ENCODE assay signal across 11 cellular contexts in the genomic region with DNA sequence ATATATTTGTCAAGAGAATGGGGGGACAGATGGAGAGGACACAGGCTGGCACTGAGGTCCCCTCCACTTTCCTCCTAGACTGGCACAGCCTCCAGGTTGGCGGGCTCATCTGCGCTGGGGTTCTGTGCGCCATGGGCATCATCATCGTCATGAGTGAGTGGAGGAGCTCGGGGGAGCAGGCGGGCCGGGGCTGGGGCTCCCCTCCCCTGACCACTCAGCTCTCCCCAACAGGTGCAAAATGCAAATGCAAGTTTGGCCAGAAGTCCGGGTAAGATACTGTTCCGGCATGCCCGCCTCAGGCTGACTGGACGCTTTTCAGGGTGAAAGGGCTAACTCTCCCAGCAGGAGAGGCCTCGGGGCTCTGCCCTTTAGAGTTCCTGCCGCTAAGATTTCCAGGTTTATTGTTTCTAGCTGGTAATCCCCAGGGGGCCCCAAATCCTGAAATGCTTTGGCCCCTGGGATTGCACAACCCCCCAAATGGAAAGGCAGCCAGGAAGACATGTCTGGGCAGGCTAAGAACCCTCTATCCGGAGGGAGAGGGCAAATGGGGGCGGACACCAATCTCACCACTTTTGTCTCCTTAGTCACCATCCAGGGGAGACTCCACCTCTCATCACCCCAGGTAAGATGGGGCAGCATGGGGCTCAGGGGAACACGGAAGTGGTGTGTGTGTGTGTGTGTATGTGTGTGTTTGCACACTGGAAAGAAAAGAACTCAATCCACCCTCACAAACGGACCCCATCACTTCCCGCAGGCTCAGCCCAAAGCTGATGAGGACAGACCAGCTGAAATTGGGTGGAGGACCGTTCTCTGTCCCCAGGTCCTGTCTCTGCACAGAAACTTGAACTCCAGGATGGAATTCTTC. TPM values are rescaled to one million over a fixed set of nuclear protein-coding genes. Genes with fewer than 3 reads are reported as not detected.
DNase-seq lines count a peak whose midpoint lies in the region; ATAC-seq and TF ChIP-seq lines count a peak whose summit lies in the region.
"Had no signal": no experiment of that assay in that cellular context is flagged by ENCODE, and none has a peak within 500 bp of the region (broad histone marks: within the 10 kb centered on the region; RNA-seq: fewer than 3 reads in every experiment).

No MANE protein-coding gene starts in this region.

- CTCF ChIA-PET in HCT116 (lab: Charles Lee), result no interaction called here

- RAD21 ChIA-PET in HCT116 (lab: Charles Lee; ENCODE audit: low non-redundant PET in 1 of 2, low total read pairs in 2 of 2, uncharacterized antibody in 2 of 2, unreplicated experiment in 2 of 2), result no interaction called here

- H3K27me3 ChIP-seq in HCT116 (ENCODE audit: insufficient read depth, low read length) (no peaks in the 10 kb centered on the region), gastroesophageal sphincter (no peaks in the 10 kb centered on the region), subcutaneous abdominal adipose tissue (ENCODE audit: control insufficient read depth in 5 of 5, insufficient read depth in 4 of 5, low read length in 5 of 5) (peaks cover 0 to 2% (median 0%) of the 10 kb centered on the region in 5 donors)

- no peak overlapping the region for H2AFZ ChIP-seq in HCT116 (ENCODE audit: low read depth, low read length, poor library complexity, severe bottlenecking)

- H3K4me1 ChIP-seq in HCT116 (ENCODE audit: control insufficient read depth in 1 of 2, insufficient read depth in 2 of 2, low read length in 2 of 2), result peaks cover 21 to 47% of the 10 kb centered on the region in 2 experiments
- H3K4me1 ChIP-seq in gastroesophageal sphincter, result peaks cover 0 to 60% (median 4%) of the 10 kb centered on the region in 3 donors
- peaks cover 14 to 91% (median 84%) of the 10 kb centered on the region in 5 donors for H3K4me1 ChIP-seq in subcutaneous abdominal adipose tissue (ENCODE audit: control insufficient read depth in 5 of 5, insufficient read depth in 5 of 5, low read length in 5 of 5)

- H3K4me3 ChIP-seq in HCT116 (replicated peaks in 1 of 2; ENCODE audit: low read depth in 1 of 2, low read length in 2 of 2) (no peak overlapping the region), gastroesophageal sphincter (no peak overlapping the region), subcutaneous abdominal adipose tissue (ENCODE audit: low read depth in 1 of 5, low read length in 5 of 5) (peak overlapping the region in 1 of 5 donors; percentile 69)

- H3K27ac ChIP-seq in HCT116 (ENCODE audit: low read depth, low read length) (no peak overlapping the region), adipose tissue (ENCODE audit: low read depth, low read length) (peak overlapping the region; percentile 62), gastroesophageal sphincter (peak overlapping the region in 3 of 4 donors; percentile 79 to 91 (median 79)), subcutaneous abdominal adipose tissue (ENCODE audit: low read depth, low read length) (peak overlapping the region; percentile 97)

- POLR2A ChIA-PET in HCT116 (lab: Charles Lee), result no interaction called here

- H3K36me3 ChIP-seq in HCT116 (ENCODE audit: control insufficient read depth in 1 of 2, insufficient read depth in 2 of 2, low read length in 2 of 2) (no peaks in the 10 kb centered on the region), gastroesophageal sphincter (no peaks in the 10 kb centered on the region), subcutaneous abdominal adipose tissue (ENCODE audit: control insufficient read depth in 5 of 5, insufficient read depth in 5 of 5, low read length in 5 of 5) (no peaks in the 10 kb centered on the region)

- no peak for TF ChIP-seq CTCF in HCT116 (IDR thresholded peaks at IDR 0.05 in 2 of 3, conservative IDR thresholded peaks at IDR 0.05 in 1 of 3; ENCODE audit: borderline replicate concordance in 1 of 3, insufficient read depth in 1 of 3, low read depth in 2 of 3, low read length in 2 of 3)
- no peak for TF ChIP-seq CTCF in gastroesophageal sphincter (IDR thresholded peaks at IDR 0.05)

- no peaks in the 10 kb centered on the region for H4K20me1 ChIP-seq in HCT116 (ENCODE audit: insufficient read depth)

- WGBS in adipose tissue, 3 donors, result 70 to 91% (median 83%) methylated on average over 19 of the region's 19 CpGs
- WGBS in gastroesophageal sphincter (ENCODE audit: low coverage in 1 of 2), 2 donors, result 77 to 82% methylated on average over 5 of the region's 19 CpGs

- no TSS peak for BruUV-seq in HCT116 (replicated peaks; lab: Mats Ljungman, UMichigan)

- no peaks in the 10 kb centered on the region for H3K79me2 ChIP-seq in HCT116 (ENCODE audit: insufficient read depth, low read length)

- H3K9ac ChIP-seq in HCT116 (ENCODE audit: low read length) (no peak overlapping the region), subcutaneous abdominal adipose tissue (ENCODE audit: low read length in 5 of 5) (peak overlapping the region in 3 of 5 donors; percentile 10 to 93 (median 35))

- H3K4me2 ChIP-seq in HCT116 (ENCODE audit: low read length), result peak overlapping the region; percentile 87; the same call in 1 of the 2 replicates

- H3K9me3 ChIP-seq in HCT116 (ENCODE audit: control insufficient read depth in 1 of 2, insufficient read depth in 1 of 2, low read depth in 1 of 2, low read length in 2 of 2) (no peaks in the 10 kb centered on the region), gastroesophageal sphincter (no peaks in the 10 kb centered on the region), subcutaneous abdominal adipose tissue (ENCODE audit: control insufficient read depth in 5 of 5, low read length in 5 of 5) (peaks cover 0 to 3% (median 0%) of the 10 kb centered on the region in 5 donors)

- no peak for TF ChIP-seq RAD21 in HCT116 (IDR thresholded peaks at IDR 0.05; ENCODE audit: low read depth)

- TF ChIP-seq POLR2A in HCT116 (IDR thresholded peaks at IDR 0.05; ENCODE audit: borderline replicate concordance, extremely low read depth, insufficient read depth, insufficient read length), result no peak
- TF ChIP-seq POLR2A in gastroesophageal sphincter (IDR thresholded peaks at IDR 0.05), result no peak

- DNase-seq in HCT116 (ENCODE audit: low read depth, low spot score) (no peak), NCI-H1092 treated with DMSO at 0.1 percent for 48 hours (lab: John Stamatoyannopoulos, UW) (no peak)
- DNase-seq in activated CD4-positive, alpha-beta T cell treated with anti-CD3 and anti-CD28 coated beads for 1 hour, result no peak
- DNase-seq in activated CD4-positive, CD25-positive, alpha-beta regulatory T cell (lab: John Stamatoyannopoulos, UW), result no peak
- DNase-seq: activated naive CD4-positive, alpha-beta T cell treated with anti-CD3 and anti-CD28 coated beads, Interleukin-2, amount 50 U/mL, for 16 hours; T-helper 2 cell had no signal

- TF ChIP-seq EP300 in gastroesophageal sphincter (IDR thresholded peaks at IDR 0.05), result no peak

- ATAC-seq in HCT116 (no peak), gastroesophageal sphincter (no peak), GM21825 (IDR thresholded peaks at IDR 0.05; ENCODE audit: unreplicated experiment) (no peak)
- ATAC-seq: Panc1 had no signal

- intact Hi-C loops in HCT116 (cut with micrococcal nuclease), result no loop called here

- no peaks in the 10 kb centered on the region for H3K9me2 ChIP-seq in HCT116 (ENCODE audit: insufficient read depth)

TF ChIP-seq in HCT116, 20 proteins besides CTCF, POLR2A, EP300 and RAD21 (continues in another document):
- TF ChIP-seq FOSL1 (IDR thresholded peaks at IDR 0.05; ENCODE audit: low read depth), result no peak
- TF ChIP-seq, protein P1, sequence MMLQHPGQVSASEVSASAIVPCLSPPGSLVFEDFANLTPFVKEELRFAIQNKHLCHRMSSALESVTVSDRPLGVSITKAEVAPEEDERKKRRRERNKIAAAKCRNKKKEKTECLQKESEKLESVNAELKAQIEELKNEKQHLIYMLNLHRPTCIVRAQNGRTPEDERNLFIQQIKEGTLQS (IDR thresholded peaks at IDR 0.05), result no peak
- TF ChIP-seq YY1 (IDR thresholded peaks at IDR 0.05; ENCODE audit: extremely low read depth, insufficient replicate concordance, low read depth, low read length), result no peak
- TF ChIP-seq SP1 (IDR thresholded peaks at IDR 0.05; ENCODE audit: low read depth), result no peak
- no peak for TF ChIP-seq TCF7L2 (IDR thresholded peaks at IDR 0.05; ENCODE audit: borderline replicate concordance, extremely low read depth, insufficient read depth, insufficient read length)
- TF ChIP-seq POLR2AphosphoS5 (IDR thresholded peaks at IDR 0.05; ENCODE audit: low read depth, low read length), result no peak
- no peak for TF ChIP-seq ZBTB33 (IDR thresholded peaks at IDR 0.05; ENCODE audit: extremely low read depth, insufficient replicate concordance, low read length)

RNA-seq across cellular contexts. Expression of gene FXYD3, which starts 7.3 kb away (rescaled TPM):
- total RNA-seq in HCT116 (2021; ENCODE audit: unreplicated experiment), result 17.4 TPM
- 28.6 and 32.2 TPM in 2 replicates for polyA plus RNA-seq in HCT116 (2012)
- polyA plus RNA-seq in adipose tissue, result 10 to 100 TPM in 2 of 3 donors, 1 to 10 TPM in 1; 8.0 to 39.4 (median 33.6) TPM
- total RNA-seq in gastroesophageal sphincter, result 10 to 100 TPM in 1 of 4 donors, 1 to 10 TPM in 3; 1.2 to 38.8 (median 4.2) TPM

RNA-seq across cellular contexts. Expression of gene LGI4, which starts 11.9 kb away (rescaled TPM):
- 0.32 TPM for total RNA-seq in HCT116 (2021; ENCODE audit: unreplicated experiment)
- polyA plus RNA-seq in HCT116 (2012), result 0.94 and 1.4 TPM in 2 replicates
- 10 to 100 TPM in 2 of 3 donors, 1 to 10 TPM in 1; 3.7 to 34.8 (median 20.6) TPM for polyA plus RNA-seq in adipose tissue
- 10 to 100 TPM; 24.8 to 47.9 (median 36.2) TPM for total RNA-seq in gastroesophageal sphincter

RNA-seq across cellular contexts. Expression of gene FXYD1, which starts 15.7 kb away (rescaled TPM):
- total RNA-seq in HCT116 (2021; ENCODE audit: unreplicated experiment) (7.8 TPM), gastroesophageal sphincter (100 to 1,000 TPM in 1 of 4 donors, 10 to 100 TPM in 3; 42.8 to 140 (median 52.7) TPM)
- polyA plus RNA-seq in HCT116 (2012), result 8.7 and 12.0 TPM in 2 replicates
- polyA plus RNA-seq in adipose tissue, result 100 to 1,000 TPM in 1 of 3 donors, 10 to 100 TPM in 1, 1 to 10 TPM in 1; 3.5 to 126 (median 45.3) TPM

RNA-seq across cellular contexts. Expression of gene FXYD7, which starts 20.1 kb away (rescaled TPM):
- 0.71 TPM for total RNA-seq in HCT116 (2021; ENCODE audit: unreplicated experiment)
- 0.46 and 0.52 TPM in 2 replicates for polyA plus RNA-seq in HCT116 (2012)
- polyA plus RNA-seq in adipose tissue, result 1 to 10 TPM in 1 of 3 donors, under 1 TPM in 2; 0.12 to 2.4 (median 0.45) TPM
- not detected for total RNA-seq in gastroesophageal sphincter

RNA-seq across cellular contexts. Expression of gene FXYD5, which starts 31.6 kb away (rescaled TPM):
- total RNA-seq in HCT116 (2021; ENCODE audit: unreplicated experiment), result 123 TPM
- polyA plus RNA-seq in HCT116 (2012), result 416 TPM in 2 replicates
- polyA plus RNA-seq in adipose tissue, result 100 to 1,000 TPM in 1 of 3 donors, 10 to 100 TPM in 2; 16.0 to 167 (median 93.9) TPM
- 10 to 100 TPM; 18.8 to 42.5 (median 33.0) TPM for total RNA-seq in gastroesophageal sphincter

Comparison
In these comparisons a context has a peak if more than half of its experiments do, and no peak if none do; other contexts are left out.
1. RNA of gene LGI4, which starts 11.9 kb away (total RNA-seq): 24.8 to 47.9 TPM in gastroesophageal sphincter; 0.32 TPM in HCT116 (single experiment); every median in the first group is over 10 times any median in the second.